In the genomic region with DNA sequence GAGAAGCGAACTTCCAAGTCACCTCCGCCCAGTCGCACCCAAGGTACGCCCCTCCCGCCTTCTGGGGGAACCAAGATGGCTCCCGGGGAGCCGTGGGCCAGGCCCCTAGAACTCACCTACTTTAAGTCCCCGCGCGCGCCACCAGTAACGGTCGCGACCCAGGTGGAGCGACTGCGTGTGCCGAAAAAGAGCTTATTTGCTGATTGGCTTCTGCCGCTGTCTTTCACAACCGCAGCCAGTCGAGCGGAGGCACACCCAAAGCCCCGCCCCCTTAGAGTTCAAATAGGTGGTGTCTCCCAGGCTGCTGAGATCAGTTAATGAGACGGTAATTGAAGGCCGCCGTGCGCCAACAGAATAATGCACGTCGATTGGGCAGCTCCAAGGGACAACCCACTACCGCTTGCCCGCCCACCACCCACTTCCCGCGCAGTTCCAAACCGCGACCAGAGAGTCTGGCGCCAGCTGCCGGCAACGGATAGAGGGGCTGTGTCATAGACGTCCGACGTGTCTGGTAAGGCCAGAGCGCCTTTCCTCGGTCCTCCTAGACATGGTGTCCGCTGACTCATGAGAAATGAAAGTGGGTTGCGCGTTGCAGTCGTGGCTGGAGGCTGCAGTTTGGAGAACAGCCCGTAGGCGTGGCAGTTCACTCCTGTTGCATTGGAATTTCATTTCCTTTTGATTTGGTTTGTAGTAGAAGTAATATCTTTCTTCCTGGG, we compare ENCODE assay signal across 1 cellular context.
TF ChIP-seq lines count a peak whose summit lies in the region.

A gene with protein sequence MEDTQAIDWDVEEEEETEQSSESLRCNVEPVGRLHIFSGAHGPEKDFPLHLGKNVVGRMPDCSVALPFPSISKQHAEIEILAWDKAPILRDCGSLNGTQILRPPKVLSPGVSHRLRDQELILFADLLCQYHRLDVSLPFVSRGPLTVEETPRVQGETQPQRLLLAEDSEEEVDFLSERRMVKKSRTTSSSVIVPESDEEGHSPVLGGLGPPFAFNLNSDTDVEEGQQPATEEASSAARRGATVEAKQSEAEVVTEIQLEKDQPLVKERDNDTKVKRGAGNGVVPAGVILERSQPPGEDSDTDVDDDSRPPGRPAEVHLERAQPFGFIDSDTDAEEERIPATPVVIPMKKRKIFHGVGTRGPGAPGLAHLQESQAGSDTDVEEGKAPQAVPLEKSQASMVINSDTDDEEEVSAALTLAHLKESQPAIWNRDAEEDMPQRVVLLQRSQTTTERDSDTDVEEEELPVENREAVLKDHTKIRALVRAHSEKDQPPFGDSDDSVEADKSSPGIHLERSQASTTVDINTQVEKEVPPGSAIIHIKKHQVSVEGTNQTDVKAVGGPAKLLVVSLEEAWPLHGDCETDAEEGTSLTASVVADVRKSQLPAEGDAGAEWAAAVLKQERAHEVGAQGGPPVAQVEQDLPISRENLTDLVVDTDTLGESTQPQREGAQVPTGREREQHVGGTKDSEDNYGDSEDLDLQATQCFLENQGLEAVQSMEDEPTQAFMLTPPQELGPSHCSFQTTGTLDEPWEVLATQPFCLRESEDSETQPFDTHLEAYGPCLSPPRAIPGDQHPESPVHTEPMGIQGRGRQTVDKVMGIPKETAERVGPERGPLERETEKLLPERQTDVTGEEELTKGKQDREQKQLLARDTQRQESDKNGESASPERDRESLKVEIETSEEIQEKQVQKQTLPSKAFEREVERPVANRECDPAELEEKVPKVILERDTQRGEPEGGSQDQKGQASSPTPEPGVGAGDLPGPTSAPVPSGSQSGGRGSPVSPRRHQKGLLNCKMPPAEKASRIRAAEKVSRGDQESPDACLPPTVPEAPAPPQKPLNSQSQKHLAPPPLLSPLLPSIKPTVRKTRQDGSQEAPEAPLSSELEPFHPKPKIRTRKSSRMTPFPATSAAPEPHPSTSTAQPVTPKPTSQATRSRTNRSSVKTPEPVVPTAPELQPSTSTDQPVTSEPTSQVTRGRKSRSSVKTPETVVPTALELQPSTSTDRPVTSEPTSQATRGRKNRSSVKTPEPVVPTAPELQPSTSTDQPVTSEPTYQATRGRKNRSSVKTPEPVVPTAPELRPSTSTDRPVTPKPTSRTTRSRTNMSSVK (N-terminal part only) (minus strand): TSS at position 153 of the 716 bp plus-strand sequence. CDS start 2,106 bp downstream, outside the sequence.

TF ChIP-seq in K562, 482 proteins besides CTCF, POLR2A, EP300 and RAD21 (continued from another document and continues in another):
- TF ChIP-seq SMC3 (conservative IDR thresholded peaks at IDR 0.05; ENCODE audit: insufficient read depth, low read depth, low read length) = no peak
- no peak for TF ChIP-seq ZNF551 (CRISPR knock-in tag; IDR thresholded peaks at IDR 0.05)
- peak; percentile 97; the same call in 1 of the 2 replicates for TF ChIP-seq AFF4 (CRISPR knock-in tag; IDR thresholded peaks at IDR 0.05)
- peak; percentile 95 for TF ChIP-seq CC2D1A (IDR thresholded peaks at IDR 0.05)
- no peak for TF ChIP-seq ILF3 (IDR thresholded peaks at IDR 0.05; ENCODE audit: borderline replicate concordance)
- TF ChIP-seq E2F6 (IDR thresholded peaks at IDR 0.05; ENCODE audit: borderline replicate concordance in 1 of 2, extremely low read depth in 1 of 2, insufficient read depth in 1 of 2, insufficient read length in 1 of 2, low read depth in 1 of 2, low read length in 1 of 2, poor library complexity in 1 of 2, severe bottlenecking in 1 of 2) = peak; percentile 83 to 88
- no peak for TF ChIP-seq NR0B1 (IDR thresholded peaks at IDR 0.05; ENCODE audit: partially characterized antibody)
- no peak for TF ChIP-seq ZNF79 (CRISPR knock-in tag; IDR thresholded peaks at IDR 0.05; ENCODE audit: low read depth)
- TF ChIP-seq MXD1 (CRISPR knock-in tag; IDR thresholded peaks at IDR 0.05; ENCODE audit: borderline replicate concordance, poor library complexity, severe bottlenecking) = peak; percentile 37
- peak in 1 of 2 experiments; percentile 60 for TF ChIP-seq AFF1 (IDR thresholded peaks at IDR 0.05; ENCODE audit: low read depth in 1 of 2, partially characterized antibody in 2 of 2)
- TF ChIP-seq RERE (CRISPR knock-in tag; IDR thresholded peaks at IDR 0.05; ENCODE audit: borderline replicate concordance) = no peak
- no peak for TF ChIP-seq NFE2L1 (tag; IDR thresholded peaks at IDR 0.05; ENCODE audit: borderline replicate concordance, low read depth)
- no peak for TF ChIP-seq ZNF445 (CRISPR knock-in tag; IDR thresholded peaks at IDR 0.05; ENCODE audit: low read depth)
- peak; percentile 83 for TF ChIP-seq CHD2 (IDR thresholded peaks at IDR 0.05; ENCODE audit: low read depth, low read length)
- no peak for TF ChIP-seq HNRNPH1 (optimal IDR thresholded peaks at IDR 0.05; ENCODE audit: low read depth, low read length)
- peak; percentile 97 for TF ChIP-seq CBFB (CRISPR knock-in tag; IDR thresholded peaks at IDR 0.05)
- TF ChIP-seq TAF9B (IDR thresholded peaks at IDR 0.05; ENCODE audit: partially characterized antibody) = peak; percentile 95
- no peak for TF ChIP-seq HNRNPK (IDR thresholded peaks at IDR 0.05; ENCODE audit: low read depth, low read length, poor library complexity, severe bottlenecking)
- peak; percentile 92; the same call in 1 of the 2 replicates for TF ChIP-seq RNF2 (IDR thresholded peaks at IDR 0.05)
- no peak for TF ChIP-seq KAT8 (IDR thresholded peaks at IDR 0.05; ENCODE audit: low read depth)
- TF ChIP-seq MNT (conservative IDR thresholded peaks at IDR 0.05) = peak; percentile 77 to 92
- peak; percentile 92 for TF ChIP-seq SETDB1 (IDR thresholded peaks at IDR 0.05; ENCODE audit: low read length)
- TF ChIP-seq ELF1 (tag; IDR thresholded peaks at IDR 0.05) = no peak
